In the genomic region with DNA sequence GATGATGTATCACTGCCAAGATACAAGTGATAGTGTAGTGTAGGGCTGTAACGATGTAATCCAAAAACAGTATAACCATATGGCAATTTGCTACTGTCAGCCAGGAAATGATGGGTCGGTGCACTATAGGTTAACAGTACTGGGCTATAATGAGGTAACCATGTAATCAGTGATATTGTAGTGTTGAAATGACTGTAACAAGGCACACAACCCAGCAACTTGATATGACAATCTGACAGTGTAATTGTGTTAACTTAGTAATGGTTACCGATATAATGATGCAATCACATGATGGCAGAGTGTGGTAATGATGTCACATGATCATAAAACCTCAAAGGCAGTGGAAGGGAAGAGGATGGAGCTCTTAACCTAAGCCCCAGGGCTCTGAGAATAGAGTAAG, we compare ENCODE assay signal across 16 cellular contexts.
"Had no signal": no experiment of that assay in that cellular context is flagged by ENCODE, and none has a peak within 500 bp of the region (broad histone marks: within the 10 kb centered on the region; RNA-seq: fewer than 3 reads in every experiment).

No MANE protein-coding gene starts in this region.

- H3K27ac Mint-ChIP-seq: activated T-cell treated with anti-CD3 and anti-CD28 coated beads, Interleukin-2, amount 50 U/mL, for 24 hours; immature natural killer cell; mesothelial cell of epicardium had no signal

- H2AFZ ChIP-seq: parathyroid adenoma had no signal

- H3K9me3 Mint-ChIP-seq: activated T-cell treated with anti-CD3 and anti-CD28 coated beads, Interleukin-2, amount 50 U/mL, for 24 hours; mesothelial cell of epicardium had no signal

- H3K36me3 ChIP-seq: cardiac muscle cell, esophagus squamous epithelium, lower lobe of right lung had no signal

- H3K36me3 Mint-ChIP-seq: immature natural killer cell, mesothelial cell of epicardium had no signal

- ATAC-seq: left cardiac atrium, lower lobe of right lung had no signal

- H3K9me3 ChIP-seq: esophagus squamous epithelium, lower lobe of right lung had no signal

- DNase-seq: activated CD4-positive, alpha-beta T cell treated with anti-CD3 and anti-CD28 coated beads for 4 hours; activated CD8-positive, alpha-beta memory T cell treated with anti-CD3 and anti-CD28 coated beads for 24 hours; activated T-cell treated with anti-CD3 and anti-CD28 coated beads, Interleukin-2, amount 50 U/mL, for 24 hours; esophagus squamous epithelium; foreskin fibroblast; immature natural killer cell; left cardiac atrium; lower lobe of right lung; retina; stimulated activated CD4-positive, alpha-beta T cell treated with anti-CD3 and anti-CD28 coated beads, Interleukin-15, amount 100 ng/mL, for 24 hours; T-helper 9 cell; trophoblast cell had no signal

- H3K4me3 ChIP-seq: cardiac muscle cell, esophagus squamous epithelium, lower lobe of right lung had no signal

- H3K9ac ChIP-seq: parathyroid adenoma had no signal

- H3K4me1 ChIP-seq: esophagus squamous epithelium, lower lobe of right lung, parathyroid adenoma had no signal

- H3K4me1 Mint-ChIP-seq: immature natural killer cell, mesothelial cell of epicardium had no signal

- H3K27ac ChIP-seq: cardiac muscle cell, esophagus squamous epithelium, lower lobe of right lung, parathyroid adenoma had no signal

- H3K4me3 Mint-ChIP-seq: activated T-cell treated with anti-CD3 and anti-CD28 coated beads, Interleukin-2, amount 50 U/mL, for 24 hours; immature natural killer cell; mesothelial cell of epicardium had no signal

- H3K79me2 ChIP-seq: parathyroid adenoma had no signal

- FAIRE-seq: colon had no signal
